Comparison of ENCODE assay signal across 1 cellular context in the genomic region with DNA sequence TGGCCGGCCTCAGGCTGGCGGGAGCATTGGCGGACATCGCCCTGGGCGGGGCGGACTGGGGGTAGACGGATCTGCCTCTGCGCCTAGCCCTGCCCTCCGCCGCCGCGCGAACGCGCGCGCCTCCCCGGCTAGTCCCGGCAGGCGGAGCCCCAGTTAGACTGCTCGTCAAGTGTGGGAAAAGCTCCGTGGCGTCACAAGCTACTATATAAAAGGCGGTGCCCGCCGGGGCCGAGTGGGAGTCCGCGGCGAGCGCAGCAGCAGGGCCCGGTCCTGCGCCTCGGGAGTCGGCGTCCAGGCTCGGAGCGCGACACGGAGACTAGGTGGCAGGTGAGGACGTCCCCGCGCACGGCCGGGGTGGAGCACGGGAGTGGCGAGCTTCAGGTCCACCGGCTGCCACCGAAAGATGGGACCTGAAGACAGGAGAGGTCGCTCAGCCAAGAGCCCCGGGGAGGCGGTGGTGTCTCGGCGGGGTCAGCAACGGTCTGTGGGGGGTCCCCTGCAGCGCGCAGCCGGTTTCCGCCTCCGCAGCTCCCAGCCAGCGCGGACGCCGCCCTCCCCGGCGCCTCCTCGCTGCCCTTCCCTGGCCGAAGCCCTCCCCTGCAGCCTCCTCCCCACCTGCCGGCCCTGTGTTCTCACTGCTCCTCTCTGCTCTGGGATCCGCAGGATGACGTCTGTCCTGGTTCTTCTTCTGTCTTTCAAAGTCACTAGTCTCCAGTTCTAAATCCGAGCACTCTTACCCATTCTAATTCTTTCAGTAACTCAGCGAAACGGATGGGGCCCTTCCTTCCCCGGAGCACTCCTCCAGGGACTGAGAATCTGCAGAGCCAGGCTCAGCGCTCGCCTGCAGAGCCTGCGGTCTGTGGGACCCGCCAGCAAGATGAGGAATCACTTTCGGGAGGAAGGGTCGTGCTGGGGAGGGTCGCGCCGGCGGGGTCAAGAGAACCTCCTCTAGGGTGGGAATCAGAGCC.
A peak's percentile ranks its signal among the peaks of the same experiment; 100 is the strongest.
TF ChIP-seq lines count a peak whose summit lies in the region.

No MANE protein-coding gene starts in this region.

TF ChIP-seq in HepG2, 621 proteins besides CTCF, POLR2A, EP300 and RAD21 (continued from another document and continues in another):
- TF ChIP-seq, protein P1, sequence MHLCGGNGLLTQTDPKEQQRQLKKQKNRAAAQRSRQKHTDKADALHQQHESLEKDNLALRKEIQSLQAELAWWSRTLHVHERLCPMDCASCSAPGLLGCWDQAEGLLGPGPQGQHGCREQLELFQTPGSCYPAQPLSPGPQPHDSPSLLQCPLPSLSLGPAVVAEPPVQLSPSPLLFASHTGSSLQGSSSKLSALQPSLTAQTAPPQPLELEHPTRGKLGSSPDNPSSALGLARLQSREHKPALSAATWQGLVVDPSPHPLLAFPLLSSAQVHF (CRISPR knock-in tag; IDR thresholded peaks at IDR 0.05), result no peak
- TF ChIP-seq LBX2 (CRISPR knock-in tag; IDR thresholded peaks at IDR 0.05; ENCODE audit: borderline replicate concordance) (peak; percentile 89), ZNF180 (CRISPR knock-in tag; IDR thresholded peaks at IDR 0.05; ENCODE audit: borderline replicate concordance, low read depth) (no peak), BCL3 (CRISPR knock-in tag; IDR thresholded peaks at IDR 0.05) (no peak), ZNF713 (CRISPR knock-in tag; IDR thresholded peaks at IDR 0.05) (0 out of 2 replicates have a peak, but pooled peaks have one; percentile 75), AGO1 (IDR thresholded peaks at IDR 0.05; ENCODE audit: low read depth, low read length, poor library complexity, severe bottlenecking) (peak; percentile 8), CEBPB (IDR thresholded peaks at IDR 0.05; ENCODE audit: borderline replicate concordance, low read depth, low read length) (no peak), ZNF350 (CRISPR knock-in tag; IDR thresholded peaks at IDR 0.05; ENCODE audit: borderline replicate concordance, low read depth) (peak; percentile 81), ZHX1 (CRISPR knock-in tag; IDR thresholded peaks at IDR 0.05; ENCODE audit: low read depth) (no peak; the same call in 1 of the 2 replicates), NFKB2 (CRISPR knock-in tag; IDR thresholded peaks at IDR 0.05; ENCODE audit: borderline replicate concordance) (peak; percentile 77; the same call in 1 of the 2 replicates), KDM6A (CRISPR knock-in tag; IDR thresholded peaks at IDR 0.05; ENCODE audit: low read depth) (no peak), NFYC (CRISPR knock-in tag; IDR thresholded peaks at IDR 0.05) (no peak), ZBTB10 (CRISPR knock-in tag; IDR thresholded peaks at IDR 0.05; ENCODE audit: borderline replicate concordance) (no peak), ZUFSP (CRISPR knock-in tag; IDR thresholded peaks at IDR 0.05; ENCODE audit: borderline replicate concordance) (no peak), KMT2B (CRISPR knock-in tag; IDR thresholded peaks at IDR 0.05) (peak; percentile 86), ZNF281 (CRISPR knock-in tag; IDR thresholded peaks at IDR 0.05; ENCODE audit: borderline replicate concordance) (no peak), NPAS2 (CRISPR knock-in tag; IDR thresholded peaks at IDR 0.05; ENCODE audit: borderline replicate concordance) (no peak), ADNP (CRISPR knock-in tag; IDR thresholded peaks at IDR 0.05) (no peak), NFIC (IDR thresholded peaks at IDR 0.05; ENCODE audit: low read length) (no peak), ZSCAN21 (CRISPR knock-in tag; IDR thresholded peaks at IDR 0.05; ENCODE audit: borderline replicate concordance) (peak; percentile 68; the same call in 1 of the 2 replicates), ZBTB42 (CRISPR knock-in tag; IDR thresholded peaks at IDR 0.05) (peak; percentile 63), NRL (CRISPR knock-in tag; IDR thresholded peaks at IDR 0.05; ENCODE audit: borderline replicate concordance) (peak; percentile 72; the same call in 1 of the 2 replicates), KMT2A (CRISPR knock-in tag; IDR thresholded peaks at IDR 0.05) (peak; percentile 93), SIN3B (IDR thresholded peaks at IDR 0.05; ENCODE audit: low read length) (no peak), ZNF589 (CRISPR knock-in tag; conservative IDR thresholded peaks at IDR 0.05) (no peak), ZNF564 (CRISPR knock-in tag; IDR thresholded peaks at IDR 0.05) (no peak), SP140L (CRISPR knock-in tag; IDR thresholded peaks at IDR 0.05; ENCODE audit: borderline replicate concordance) (no peak), TMF1 (CRISPR knock-in tag; IDR thresholded peaks at IDR 0.05; ENCODE audit: low read depth) (peak; percentile 25; the same call in 1 of the 2 replicates), ZNF432 (CRISPR knock-in tag; IDR thresholded peaks at IDR 0.05; ENCODE audit: borderline replicate concordance) (no peak), ZBTB20 (CRISPR knock-in tag; IDR thresholded peaks at IDR 0.05; ENCODE audit: borderline replicate concordance, low read depth) (0 out of 2 replicates have a peak, but pooled peaks have one; percentile 47), ZNF562 (CRISPR knock-in tag; IDR thresholded peaks at IDR 0.05; ENCODE audit: borderline replicate concordance) (no peak)
- TF ChIP-seq, protein P2, sequence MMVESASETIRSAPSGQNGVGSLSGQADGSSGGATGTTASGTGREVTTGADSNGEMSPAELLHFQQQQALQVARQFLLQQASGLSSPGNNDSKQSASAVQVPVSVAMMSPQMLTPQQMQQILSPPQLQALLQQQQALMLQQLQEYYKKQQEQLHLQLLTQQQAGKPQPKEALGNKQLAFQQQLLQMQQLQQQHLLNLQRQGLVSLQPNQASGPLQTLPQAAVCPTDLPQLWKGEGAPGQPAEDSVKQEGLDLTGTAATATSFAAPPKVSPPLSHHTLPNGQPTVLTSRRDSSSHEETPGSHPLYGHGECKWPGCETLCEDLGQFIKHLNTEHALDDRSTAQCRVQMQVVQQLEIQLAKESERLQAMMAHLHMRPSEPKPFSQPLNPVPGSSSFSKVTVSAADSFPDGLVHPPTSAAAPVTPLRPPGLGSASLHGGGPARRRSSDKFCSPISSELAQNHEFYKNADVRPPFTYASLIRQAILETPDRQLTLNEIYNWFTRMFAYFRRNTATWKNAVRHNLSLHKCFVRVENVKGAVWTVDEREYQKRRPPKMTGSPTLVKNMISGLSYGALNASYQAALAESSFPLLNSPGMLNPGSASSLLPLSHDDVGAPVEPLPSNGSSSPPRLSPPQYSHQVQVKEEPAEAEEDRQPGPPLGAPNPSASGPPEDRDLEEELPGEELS (CRISPR knock-in tag; IDR thresholded peaks at IDR 0.05), result 0 out of 2 replicates have a peak, but pooled peaks have one; percentile 49
- TF ChIP-seq, protein P3, sequence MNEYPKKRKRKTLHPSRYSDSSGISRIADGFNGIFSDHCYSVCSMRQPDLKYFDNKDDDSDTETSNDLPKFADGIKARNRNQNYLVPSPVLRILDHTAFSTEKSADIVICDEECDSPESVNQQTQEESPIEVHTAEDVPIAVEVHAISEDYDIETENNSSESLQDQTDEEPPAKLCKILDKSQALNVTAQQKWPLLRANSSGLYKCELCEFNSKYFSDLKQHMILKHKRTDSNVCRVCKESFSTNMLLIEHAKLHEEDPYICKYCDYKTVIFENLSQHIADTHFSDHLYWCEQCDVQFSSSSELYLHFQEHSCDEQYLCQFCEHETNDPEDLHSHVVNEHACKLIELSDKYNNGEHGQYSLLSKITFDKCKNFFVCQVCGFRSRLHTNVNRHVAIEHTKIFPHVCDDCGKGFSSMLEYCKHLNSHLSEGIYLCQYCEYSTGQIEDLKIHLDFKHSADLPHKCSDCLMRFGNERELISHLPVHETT (CRISPR knock-in tag; conservative IDR thresholded peaks at IDR 0.05), result no peak; the same call in 1 of the 2 replicates
- TF ChIP-seq, protein P4, sequence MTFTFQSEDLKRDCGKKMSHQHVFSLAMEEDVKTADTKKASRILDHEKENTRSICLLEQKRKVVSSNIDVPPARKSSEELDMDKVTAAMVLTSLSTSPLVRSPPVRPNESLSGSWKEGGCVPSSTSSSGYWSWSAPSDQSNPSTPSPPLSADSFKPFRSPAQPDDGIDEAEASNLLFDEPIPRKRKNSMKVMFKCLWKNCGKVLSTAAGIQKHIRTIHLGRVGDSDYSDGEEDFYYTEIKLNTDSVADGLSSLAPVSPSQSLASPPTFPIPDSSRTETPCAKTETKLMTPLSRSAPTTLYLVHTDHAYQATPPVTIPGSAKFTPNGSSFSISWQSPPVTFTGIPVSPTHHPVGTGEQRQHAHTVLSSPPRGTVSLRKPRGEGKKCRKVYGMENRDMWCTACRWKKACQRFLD (CRISPR knock-in tag; IDR thresholded peaks at IDR 0.05; ENCODE audit: borderline replicate concordance), result no peak; the same call in 1 of the 2 replicates
